Comparison of ENCODE assay signal across 9 cellular contexts in the genomic region with DNA sequence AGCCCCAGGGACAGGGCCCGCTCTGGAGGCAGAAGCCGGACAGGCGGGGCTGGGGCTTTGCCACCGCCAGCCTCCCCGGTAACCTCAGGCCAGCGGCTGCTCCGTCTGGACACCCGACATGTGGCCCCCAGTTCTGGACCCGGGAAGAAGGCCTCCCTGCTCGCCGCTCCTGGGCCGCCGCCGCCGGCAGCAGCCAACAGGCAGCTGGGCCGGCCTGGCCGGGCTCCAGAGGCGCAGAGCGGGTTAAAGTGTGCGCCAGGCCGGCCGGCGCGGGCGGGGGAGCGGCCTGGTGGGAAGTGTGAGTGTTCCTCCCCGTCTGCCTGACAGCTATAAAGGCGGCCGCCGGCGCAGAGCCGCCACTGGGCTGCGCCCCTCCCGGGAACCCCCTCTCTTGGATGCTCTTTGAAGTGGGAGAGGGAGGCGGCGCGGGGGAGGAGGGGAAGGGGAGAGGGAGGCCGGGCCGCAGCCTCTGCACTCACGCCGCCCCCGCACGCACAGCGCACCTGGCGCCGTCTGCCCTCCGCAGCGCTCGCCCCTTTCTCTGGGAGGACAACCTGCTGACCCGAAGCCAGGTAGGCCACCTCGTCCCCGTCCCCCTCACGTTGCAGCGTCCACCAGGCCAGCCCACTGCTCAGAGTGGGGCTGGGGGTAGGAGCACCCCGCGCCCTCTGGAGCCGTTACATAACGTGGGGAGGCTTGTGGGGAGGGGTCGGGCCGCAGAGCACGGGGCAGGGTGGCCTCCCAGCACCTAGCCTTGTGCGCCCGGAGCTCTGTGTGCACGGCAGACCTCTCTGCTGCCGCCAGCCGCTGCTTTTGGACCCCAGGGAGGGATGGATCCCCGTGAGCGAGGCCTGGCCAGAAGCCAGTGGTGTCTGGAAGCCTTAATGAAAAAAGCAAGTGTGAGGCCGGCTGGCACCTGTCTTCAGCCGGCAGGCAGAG. TPM values are rescaled to one million over a fixed set of nuclear protein-coding genes. Genes with fewer than 3 reads are reported as not detected.
DNase-seq lines count a peak whose midpoint lies in the region; ATAC-seq, FAIRE-seq and TF ChIP-seq lines count a peak whose summit lies in the region.
"Had no signal": no experiment of that assay in that cellular context is flagged by ENCODE, and none has a peak within 500 bp of the region (broad histone marks: within the 10 kb centered on the region; RNA-seq: fewer than 3 reads in every experiment).

Gene ADAMTSL2, plus strand, starts transcription at position 359 of the 939 bp plus-strand sequence. CDS start 2,009 bp downstream, outside the sequence.

- intact Hi-C loops in activated naive CD4-positive, alpha-beta T cell treated with anti-CD3 and anti-CD28 coated beads for 36 hours (cut with micrococcal nuclease): no loop called here
- intact Hi-C loops in left ventricle myocardium inferior (cut with micrococcal nuclease): loop anchor here (10.0 kb wide), 1 partner anchor 190 kb away; no protein-coding TSS in a partner anchor
- intact Hi-C loops in psoas muscle (cut with DNase I): loop anchor here (5.0 to 10.0 kb wide), 3 partner anchors 190 to 208 kb away; no protein-coding TSS in a partner anchor

- no peaks in the 10 kb centered on the region for H3K9me3 Mint-ChIP-seq in activated naive CD4-positive, alpha-beta T cell treated with anti-CD3 and anti-CD28 coated beads for 36 hours

- no peaks in the 10 kb centered on the region for H3K27me3 Mint-ChIP-seq in activated naive CD4-positive, alpha-beta T cell treated with anti-CD3 and anti-CD28 coated beads for 36 hours (ENCODE audit: low read depth)

- 2 to 3% (median 2%) methylated on average over 51 to 70 of the region's 70 CpGs for WGBS in psoas muscle, 3 donors

- ATAC-seq in psoas muscle (peak; percentile 62 to 78 (median 68)), HG02840 (IDR thresholded peaks at IDR 0.05; ENCODE audit: low FRiP score, unreplicated experiment) (no peak)

- CTCF ChIA-PET in activated naive CD4-positive, alpha-beta T cell treated with anti-CD3 and anti-CD28 coated beads for 36 hours (lab: Charles Lee): interaction anchor here (0.6 to 3.6 kb wide), 6 partner anchors 16 to 209 kb away, joined by 3 to 16 read pairs (median 4); no protein-coding TSS in a partner anchor

- H3K4me3 ChIP-seq in left ventricle myocardium inferior: peak within 1 kb of the TSS; percentile 69
- H3K4me3 ChIP-seq in psoas muscle: peak within 1 kb of the TSS; percentile 47

- H3K9me3 ChIP-seq in left ventricle myocardium inferior (replicated peaks) (no peaks in the 10 kb centered on the region), psoas muscle (no peaks in the 10 kb centered on the region)

- FAIRE-seq in RCC 7860 (lab: Jason Lieb, UNC): no peak

- peak within 1 kb of the TSS; percentile 21 for H3K4me3 Mint-ChIP-seq in activated naive CD4-positive, alpha-beta T cell treated with anti-CD3 and anti-CD28 coated beads for 36 hours

- H3K27ac Mint-ChIP-seq in activated naive CD4-positive, alpha-beta T cell treated with anti-CD3 and anti-CD28 coated beads for 36 hours: no peak within 1 kb of the TSS

- no peaks in the 10 kb centered on the region for H3K36me3 Mint-ChIP-seq in activated naive CD4-positive, alpha-beta T cell treated with anti-CD3 and anti-CD28 coated beads for 36 hours (ENCODE audit: low read depth)

- H3K27ac ChIP-seq in left ventricle myocardium inferior (replicated peaks) (peak within 1 kb of the TSS; percentile 61), psoas muscle (no peak within 1 kb of the TSS)
- H3K27ac ChIP-seq: epithelial cell of prostate had no signal

- TF ChIP-seq CTCF in left ventricle myocardium inferior (IDR thresholded peaks at IDR 0.05; ENCODE audit: borderline replicate concordance) (no peak), psoas muscle (IDR thresholded peaks at IDR 0.05) (no peak)

- H3K27me3 ChIP-seq in left ventricle myocardium inferior (ENCODE audit: low read depth) (peaks cover 25% of the 10 kb centered on the region), psoas muscle (ENCODE audit: insufficient read depth in 3 of 3, low read length in 2 of 3) (peaks cover 0 to 64% (median 0%) of the 10 kb centered on the region in 3 donors)

- peak; percentile 68 for DNase-seq in DMS 273 treated with DMSO at 0.1 percent for 48 hours (lab: John Stamatoyannopoulos, UW)
- DNase-seq in NCI-H1694 treated with DMSO at 0.1 percent for 48 hours (lab: John Stamatoyannopoulos, UW): peak; percentile 58
- DNase-seq in activated naive CD4-positive, alpha-beta T cell treated with anti-CD3 and anti-CD28 coated beads for 36 hours: peak; percentile 58
- DNase-seq in left ventricle myocardium inferior: peak; percentile 84
- peak; percentile 75 to 82 for DNase-seq in psoas muscle
- no peak for DNase-seq in RCC 7860 (ENCODE audit: low spot score)
- no peak for DNase-seq in NCI-H146 treated with DMSO at 0.1 percent for 48 hours (lab: John Stamatoyannopoulos, UW; ENCODE audit: unreplicated experiment)

- H3K4me1 ChIP-seq in left ventricle myocardium inferior (peaks cover 60% of the 10 kb centered on the region), psoas muscle (peaks cover 6% of the 10 kb centered on the region)

- peaks cover 14% of the 10 kb centered on the region for H3K4me1 Mint-ChIP-seq in activated naive CD4-positive, alpha-beta T cell treated with anti-CD3 and anti-CD28 coated beads for 36 hours (ENCODE audit: low read depth)

- H3K36me3 ChIP-seq in left ventricle myocardium inferior: no peaks in the 10 kb centered on the region
- no peaks in the 10 kb centered on the region for H3K36me3 ChIP-seq in psoas muscle (ENCODE audit: insufficient read depth in 1 of 2, low read depth in 1 of 2)

RNA-seq across cellular contexts. Expression of gene ADAMTSL2, which starts in this region (rescaled TPM):
- total RNA-seq in activated naive CD4-positive, alpha-beta T cell treated with anti-CD3 and anti-CD28 coated beads for 36 hours: under 1 TPM; 0.14 to 0.17 TPM
- total RNA-seq in left ventricle myocardium inferior (6.0 TPM), psoas muscle (1 to 10 TPM in 2 of 4 donors, under 1 TPM in 2; 0.34 to 5.4 (median 2.4) TPM)
- under 1 TPM; 0.21 to 0.75 (median 0.29) TPM for polyA plus RNA-seq in psoas muscle

Comparison
In these comparisons a context has a peak if more than half of its experiments do, and no peak if none do; other contexts are left out.
1. Peak in DNase-seq in activated naive CD4-positive, alpha-beta T cell treated with anti-CD3 and anti-CD28 coated beads for 36 hours; RNA of the gene not detected or under 1 TPM.
2. DNase-seq: peak in DMS 273 treated with DMSO at 0.1 percent for 48 hours (single experiment), NCI-H1694 treated with DMSO at 0.1 percent for 48 hours (single experiment), left ventricle myocardium inferior (single experiment) and psoas muscle (2 of 2); none in RCC 7860 (single experiment) and NCI-H146 treated with DMSO at 0.1 percent for 48 hours (single experiment).